In the genomic region with DNA sequence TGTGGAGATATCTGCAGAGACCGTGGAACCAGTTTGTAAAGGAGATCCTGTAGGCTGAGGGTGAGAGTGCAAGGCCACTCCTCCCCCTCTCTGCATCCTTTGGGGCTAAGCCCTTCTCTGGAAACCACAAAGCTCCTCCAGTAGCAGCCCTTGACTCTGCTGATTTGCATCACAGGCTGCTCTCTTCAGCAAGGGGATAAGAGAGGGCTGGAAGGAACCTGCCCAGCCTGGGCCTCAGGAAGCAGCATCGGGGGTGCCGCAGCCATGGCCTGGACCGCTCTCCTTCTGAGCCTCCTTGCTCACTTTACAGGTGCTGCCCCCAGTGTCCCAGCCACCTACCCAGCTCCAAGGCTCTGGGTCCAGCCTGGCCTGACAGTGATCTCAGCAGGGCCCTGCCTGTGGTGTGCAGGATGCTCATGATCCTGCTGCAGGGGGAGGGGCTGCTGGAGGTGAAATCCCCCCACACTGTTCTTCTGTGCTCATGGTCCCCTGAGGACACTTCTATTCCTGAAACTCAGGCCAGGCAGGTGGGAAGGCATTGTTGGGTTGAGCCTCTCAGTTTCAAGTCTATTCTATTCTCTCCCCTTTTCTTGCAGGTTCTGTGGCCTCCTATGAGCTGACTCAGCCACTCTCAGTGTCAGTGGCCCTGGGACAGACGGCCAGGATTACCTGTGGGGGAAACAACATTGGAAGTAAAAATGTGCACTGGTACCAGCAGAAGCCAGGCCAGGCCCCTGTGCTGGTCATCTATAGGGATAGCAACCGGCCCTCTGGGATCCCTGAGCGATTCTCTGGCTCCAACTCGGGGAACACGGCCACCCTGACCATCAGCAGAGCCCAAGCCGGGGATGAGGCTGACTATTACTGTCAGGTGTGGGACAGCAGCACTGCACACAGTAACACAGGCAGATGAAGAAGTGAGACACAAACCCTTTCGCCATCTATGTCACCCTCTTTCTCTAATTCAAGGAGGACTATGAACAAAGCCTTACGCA, we compare ENCODE assay signal across 9 cellular contexts.
A peak's percentile ranks its signal among the peaks of the same experiment; 100 is the strongest.
DNase-seq lines count a peak whose midpoint lies in the region; ATAC-seq and TF ChIP-seq lines count a peak whose summit lies in the region.
"Had no signal": no experiment of that assay in that cellular context is flagged by ENCODE, and none has a peak within 500 bp of the region (broad histone marks: within the 10 kb centered on the region; RNA-seq: fewer than 3 reads in every experiment).

No MANE protein-coding gene starts in this region.

- peaks cover 84% of the 10 kb centered on the region for H3K4me1 Mint-ChIP-seq in activated CD8-positive, alpha-beta memory T cell treated with anti-CD3 and anti-CD28 coated beads, Interleukin-2, amount 10 ng/mL, durations not matched to agents 7 days and 5 days
- peaks cover 87% of the 10 kb centered on the region for H3K4me1 Mint-ChIP-seq in activated CD4-positive, alpha-beta memory T cell treated with anti-CD3 and anti-CD28 coated beads for 36 hours (ENCODE audit: low read depth)

- peak overlapping the region; percentile 90 for H3K27ac Mint-ChIP-seq in activated CD8-positive, alpha-beta memory T cell treated with anti-CD3 and anti-CD28 coated beads, Interleukin-2, amount 10 ng/mL, durations not matched to agents 7 days and 5 days
- peak overlapping the region; percentile 67 for H3K27ac Mint-ChIP-seq in activated CD4-positive, alpha-beta memory T cell treated with anti-CD3 and anti-CD28 coated beads for 36 hours

- H3K36me3 Mint-ChIP-seq in activated CD8-positive, alpha-beta memory T cell treated with anti-CD3 and anti-CD28 coated beads, Interleukin-2, amount 10 ng/mL, durations not matched to agents 7 days and 5 days, result no peaks in the 10 kb centered on the region
- H3K36me3 Mint-ChIP-seq in activated CD4-positive, alpha-beta memory T cell treated with anti-CD3 and anti-CD28 coated beads for 36 hours, result no peaks in the 10 kb centered on the region

- CTCF ChIA-PET in activated CD8-positive, alpha-beta memory T cell treated with anti-CD3 and anti-CD28 coated beads, Interleukin-2, amount 10 ng/mL, durations not matched to agents 7 days and 5 days (lab: Charles Lee), result interaction anchor here (0.7 to 20.9 kb wide), 12 partner anchors 8 to 314 kb away, joined by 3 to 392 read pairs (median 4); no protein-coding TSS in a partner anchor
- CTCF ChIA-PET in activated CD4-positive, alpha-beta memory T cell treated with anti-CD3 and anti-CD28 coated beads for 36 hours (lab: Charles Lee), result interaction anchor here (1.0 to 14.2 kb wide), 7 partner anchors 9 to 136 kb away, joined by 3 to 264 read pairs (median 3); no protein-coding TSS in a partner anchor
- CTCF ChIA-PET in HEK293T (lab: Yijun Ruan, JAX), result interaction anchor here (1.1 kb wide), 1 partner anchor 17 kb away, joined by 4 read pairs; no protein-coding TSS in a partner anchor

- peak overlapping the region; percentile 60 for H3K4me3 Mint-ChIP-seq in activated CD8-positive, alpha-beta memory T cell treated with anti-CD3 and anti-CD28 coated beads, Interleukin-2, amount 10 ng/mL, durations not matched to agents 7 days and 5 days
- no peak overlapping the region for H3K4me3 Mint-ChIP-seq in activated CD4-positive, alpha-beta memory T cell treated with anti-CD3 and anti-CD28 coated beads for 36 hours

- ATAC-seq in activated CD8-positive, alpha-beta memory T cell treated with anti-CD3 and anti-CD28 coated beads, Interleukin-2, amount 10 ng/mL, durations not matched to agents 7 days and 5 days, result peak; percentile 82
- peak; percentile 65 for ATAC-seq in HG03135 (IDR thresholded peaks at IDR 0.05; ENCODE audit: unreplicated experiment)
- ATAC-seq in stimulated activated naive CD8-positive, alpha-beta T cell treated with anti-CD3 and anti-CD28 coated beads, Interleukin-15, Interleukin-2, amounts not matched to agents 100 U/mL and 50 U/mL, for 24 hours, result peak; percentile 65

- no peaks in the 10 kb centered on the region for H3K27me3 Mint-ChIP-seq in activated CD8-positive, alpha-beta memory T cell treated with anti-CD3 and anti-CD28 coated beads, Interleukin-2, amount 10 ng/mL, durations not matched to agents 7 days and 5 days
- no peaks in the 10 kb centered on the region for H3K27me3 Mint-ChIP-seq in activated CD4-positive, alpha-beta memory T cell treated with anti-CD3 and anti-CD28 coated beads for 36 hours

- POLR2A ChIA-PET in activated CD4-positive, alpha-beta memory T cell treated with anti-CD3 and anti-CD28 coated beads for 36 hours (lab: Charles Lee), result interaction anchor here (0.7 to 1.0 kb wide), 2 partner anchors 65 to 122 kb away, joined by 3 read pairs; no protein-coding TSS in a partner anchor
- POLR2A ChIA-PET in HEK293T (lab: Yijun Ruan, JAX), result no interaction called here

- H3K9me3 Mint-ChIP-seq in activated CD8-positive, alpha-beta memory T cell treated with anti-CD3 and anti-CD28 coated beads, Interleukin-2, amount 10 ng/mL, durations not matched to agents 7 days and 5 days (ENCODE audit: low read depth), result no peaks in the 10 kb centered on the region
- H3K9me3 Mint-ChIP-seq in activated CD4-positive, alpha-beta memory T cell treated with anti-CD3 and anti-CD28 coated beads for 36 hours, result no peaks in the 10 kb centered on the region

- intact Hi-C loops in activated CD4-positive, alpha-beta memory T cell treated with anti-CD3 and anti-CD28 coated beads for 36 hours (cut with micrococcal nuclease), result loop anchor here (5.0 kb wide), 1 partner anchor 48 kb away; no protein-coding TSS in a partner anchor

- DNase-seq in activated CD8-positive, alpha-beta memory T cell treated with anti-CD3 and anti-CD28 coated beads, Interleukin-2, amount 10 ng/mL, durations not matched to agents 7 days and 5 days, result peak; percentile 88
- no peak for DNase-seq in activated CD8-positive, alpha-beta memory T cell treated with anti-CD3 and anti-CD28 coated beads, Interleukin-2, amount 50 U/mL, for 48 hours
- peak; percentile 50 for DNase-seq in activated CD4-positive, alpha-beta memory T cell treated with anti-CD3 and anti-CD28 coated beads for 36 hours
- DNase-seq in stimulated activated naive CD8-positive, alpha-beta T cell treated with anti-CD3 and anti-CD28 coated beads, Interleukin-15, Interleukin-2, amounts not matched to agents 100 U/mL and 50 U/mL, for 24 hours, result no peak
- no peak for DNase-seq in RPMI8226
- no peak for DNase-seq in AG20443 (ENCODE audit: low spot score)
- no peak for DNase-seq in HEK293T (ENCODE audit: extremely low spot score)
- DNase-seq: ovary had no signal

TF ChIP-seq in HEK293T, 16 proteins besides CTCF, POLR2A, EP300 and RAD21:
- TF ChIP-seq SP1 (IDR thresholded peaks at IDR 0.05) (no peak), CTBP1 (IDR thresholded peaks at IDR 0.05; ENCODE audit: borderline replicate concordance) (no peak), NFRKB (IDR thresholded peaks at IDR 0.05) (no peak), ELF4 (IDR thresholded peaks at IDR 0.05) (no peak), ARNT (IDR thresholded peaks at IDR 0.05) (no peak), TARDBP (IDR thresholded peaks at IDR 0.05) (no peak), HDGF (IDR thresholded peaks at IDR 0.05; ENCODE audit: borderline replicate concordance) (no peak), SUZ12 (IDR thresholded peaks at IDR 0.05) (no peak), ZNF384 (IDR thresholded peaks at IDR 0.05) (no peak)
- TF ChIP-seq, protein P1, sequence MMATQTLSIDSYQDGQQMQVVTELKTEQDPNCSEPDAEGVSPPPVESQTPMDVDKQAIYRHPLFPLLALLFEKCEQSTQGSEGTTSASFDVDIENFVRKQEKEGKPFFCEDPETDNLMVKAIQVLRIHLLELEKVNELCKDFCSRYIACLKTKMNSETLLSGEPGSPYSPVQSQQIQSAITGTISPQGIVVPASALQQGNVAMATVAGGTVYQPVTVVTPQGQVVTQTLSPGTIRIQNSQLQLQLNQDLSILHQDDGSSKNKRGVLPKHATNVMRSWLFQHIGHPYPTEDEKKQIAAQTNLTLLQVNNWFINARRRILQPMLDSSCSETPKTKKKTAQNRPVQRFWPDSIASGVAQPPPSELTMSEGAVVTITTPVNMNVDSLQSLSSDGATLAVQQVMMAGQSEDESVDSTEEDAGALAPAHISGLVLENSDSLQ (IDR thresholded peaks at IDR 0.05), result no peak
TF ChIP-seq in HEK293T: peak in this region for 0.

Comparison
In these comparisons a context has a peak if more than half of its experiments do, and no peak if none do; other contexts are left out.
1. DNase-seq: peak in activated CD8-positive, alpha-beta memory T cell treated with anti-CD3 and anti-CD28 coated beads, Interleukin-2, amount 10 ng/mL, durations not matched to agents 7 days and 5 days (single experiment) and activated CD4-positive, alpha-beta memory T cell treated with anti-CD3 and anti-CD28 coated beads for 36 hours (single experiment); none in activated CD8-positive, alpha-beta memory T cell treated with anti-CD3 and anti-CD28 coated beads, Interleukin-2, amount 50 U/mL, for 48 hours (single experiment), stimulated activated naive CD8-positive, alpha-beta T cell treated with anti-CD3 and anti-CD28 coated beads, Interleukin-15, Interleukin-2, amounts not matched to agents 100 U/mL and 50 U/mL, for 24 hours (single experiment), RPMI8226 (single experiment), AG20443 (single experiment) and HEK293T (single experiment).
2. Peak in every context shown above with its lines, with median percentiles within 50 percentile points of each other: ATAC-seq.